In the genomic region with DNA sequence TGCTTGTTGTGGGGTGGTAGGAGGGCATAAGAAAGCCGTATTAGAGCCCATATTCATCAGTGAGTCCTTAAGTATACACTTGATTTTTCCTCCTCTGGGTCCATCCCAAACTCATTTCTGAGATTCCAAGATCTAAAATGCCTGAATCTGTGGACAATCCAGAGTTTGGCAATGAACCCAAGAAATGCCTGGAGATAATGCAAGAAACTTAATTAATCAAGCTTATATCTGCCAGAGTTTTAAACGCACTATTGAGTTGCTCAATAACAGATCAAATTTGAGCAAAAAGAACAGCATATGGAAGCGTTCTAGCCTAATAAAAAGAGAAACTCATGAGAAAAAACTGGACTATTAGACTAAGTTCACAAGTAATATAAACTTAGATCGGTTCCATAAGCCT, we compare ENCODE assay signal across 23 cellular contexts.
"Had no signal": no experiment of that assay in that cellular context is flagged by ENCODE, and none has a peak within 500 bp of the region (broad histone marks: within the 10 kb centered on the region; RNA-seq: fewer than 3 reads in every experiment).

No MANE protein-coding gene starts in this region.

- H3K36me3 Mint-ChIP-seq: T-cell had no signal

- H3K4me1 ChIP-seq: gastroesophageal sphincter, right lobe of liver, testis, transverse colon had no signal

- H3K27me3 ChIP-seq: gastroesophageal sphincter, right lobe of liver, testis, transverse colon had no signal

- H3K4me3 Mint-ChIP-seq: activated T-helper 1 cell treated with anti-CD3 and anti-CD28 coated beads, Interleukin-12 subunit alpha, Interleukin-12 subunit beta, Interleukin-2, Interleukin-4 antibody, amounts not matched to agents 30 ng/mL and 10 ng/mL and 1 ng/mL, durations not matched to agents 14 hours and 24 hours and 36 hours; central memory CD8-positive, alpha-beta T cell; dendritic cell treated with granulocyte-macrophage colony-stimulating factor and Interleukin-4, amounts not matched to agents 40 ng/mL and 50 ng/mL, for 4 days; endodermal cell; nephron; T-cell had no signal

- DNase-seq: activated CD4-positive, alpha-beta T cell treated with anti-CD3 and anti-CD28 coated beads for 48 hours; activated CD4-positive, alpha-beta T cell treated with anti-CD3 and anti-CD28 coated beads, Interleukin-2, amount 50 U/mL, for 48 hours; activated CD8-positive, alpha-beta memory T cell treated with anti-CD3 and anti-CD28 coated beads, Interleukin-2, amount 50 U/mL, for 4 hours; activated gamma-delta T cell; activated naive CD4-positive, alpha-beta T cell treated with anti-CD3 and anti-CD28 coated beads, Interleukin-2, amount 50 U/mL, for 16 hours; activated T-cell treated with anti-CD3 and anti-CD28 coated beads, Interleukin-2, amount 50 U/mL, for 1 hour; endodermal cell; head of caudate nucleus; hippocampal formation; left cardiac atrium; left ventricle myocardium superior; right lobe of liver; stimulated activated CD4-positive, alpha-beta T cell treated with anti-CD3 and anti-CD28 coated beads, Interleukin-2, amount 100 ng/mL, for 48 hours; stimulated activated naive CD4-positive, alpha-beta T cell treated with Interleukin-2 at 50 U/mL for 16 hours; T-cell; testis; transverse colon; WERI-Rb-1 had no signal

- H3K9me3 Mint-ChIP-seq: activated T-helper 1 cell treated with anti-CD3 and anti-CD28 coated beads, Interleukin-12 subunit alpha, Interleukin-12 subunit beta, Interleukin-2, Interleukin-4 antibody, amounts not matched to agents 30 ng/mL and 10 ng/mL and 1 ng/mL, durations not matched to agents 14 hours and 24 hours and 36 hours; dendritic cell treated with granulocyte-macrophage colony-stimulating factor and Interleukin-4, amounts not matched to agents 40 ng/mL and 50 ng/mL, for 4 days; endodermal cell; nephron had no signal

- H3K27me3 Mint-ChIP-seq: central memory CD8-positive, alpha-beta T cell; dendritic cell treated with granulocyte-macrophage colony-stimulating factor and Interleukin-4, amounts not matched to agents 40 ng/mL and 50 ng/mL, for 4 days; T-cell had no signal

- H3K4me1 Mint-ChIP-seq: central memory CD8-positive, alpha-beta T cell; endodermal cell; T-cell had no signal

- H3K27ac ChIP-seq: gastroesophageal sphincter, right lobe of liver, testis, transverse colon, WERI-Rb-1 had no signal

- H3K27ac Mint-ChIP-seq: activated T-helper 1 cell treated with anti-CD3 and anti-CD28 coated beads, Interleukin-12 subunit alpha, Interleukin-12 subunit beta, Interleukin-2, Interleukin-4 antibody, amounts not matched to agents 30 ng/mL and 10 ng/mL and 1 ng/mL, durations not matched to agents 14 hours and 24 hours and 36 hours; dendritic cell treated with granulocyte-macrophage colony-stimulating factor and Interleukin-4, amounts not matched to agents 40 ng/mL and 50 ng/mL, for 4 days; endodermal cell; T-cell had no signal

- H3K36me3 ChIP-seq: gastroesophageal sphincter, right lobe of liver, transverse colon, WERI-Rb-1 had no signal

- H3K4me3 ChIP-seq: gastroesophageal sphincter, right lobe of liver, testis, transverse colon had no signal

- H3K9me3 ChIP-seq: gastroesophageal sphincter, right lobe of liver, testis, transverse colon had no signal
